Comparison of ENCODE assay signal across 19 cellular contexts in the genomic region with DNA sequence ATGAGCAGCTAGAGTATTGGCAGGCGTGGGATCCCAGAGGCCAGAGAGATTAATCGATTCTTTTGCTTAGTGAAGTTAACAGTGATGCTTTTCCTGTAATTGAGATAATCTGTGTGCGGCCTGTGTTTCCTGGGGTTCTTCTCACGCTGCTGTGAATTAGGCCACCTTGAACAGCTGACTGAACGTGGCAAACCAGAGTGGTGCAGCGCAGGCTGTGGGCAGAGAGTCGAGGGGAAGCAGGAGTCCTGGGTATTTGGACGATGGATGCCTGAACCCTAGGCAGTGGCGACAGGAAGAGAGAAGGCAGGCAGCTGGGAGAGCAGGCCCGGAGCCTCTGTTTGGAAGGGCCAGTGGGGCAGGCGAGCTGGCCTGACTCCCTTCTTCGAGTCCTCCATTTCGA. TPM values are rescaled to one million over a fixed set of nuclear protein-coding genes. Genes with fewer than 3 reads are reported as not detected.
DNase-seq lines count a peak whose midpoint lies in the region; ATAC-seq and TF ChIP-seq lines count a peak whose summit lies in the region.
"Had no signal": no experiment of that assay in that cellular context is flagged by ENCODE, and none has a peak within 500 bp of the region (broad histone marks: within the 10 kb centered on the region; RNA-seq: fewer than 3 reads in every experiment).

No MANE protein-coding gene starts in this region.

- H3K36me3 ChIP-seq in heart left ventricle (no peaks in the 10 kb centered on the region), WERI-Rb-1 (no peaks in the 10 kb centered on the region), adrenal gland (replicated peaks in 1 of 2) (no peaks in the 10 kb centered on the region)
- H3K36me3 ChIP-seq: BLaER1 had no signal

- intact Hi-C loops in heart left ventricle (cut with DNase I): no loop called here
- intact Hi-C loops in left cardiac atrium (cut with DNase I): no loop called here
- intact Hi-C loops in right cardiac atrium (cut with DNase I): no loop called here
- intact Hi-C loops in adrenal gland (cut with DNase I): no loop called here

- DNase-seq in heart left ventricle: no peak
- no peak for DNase-seq in left cardiac atrium
- peak; percentile 27 for DNase-seq in WERI-Rb-1
- DNase-seq in right cardiac atrium: no peak
- no peak for DNase-seq in adrenal gland
- no peak for DNase-seq in activated gamma-delta T cell treated with Interleukin-2 at 50 U/mL for 16 hours
- DNase-seq: 8988T; CD4-positive, alpha-beta memory T cell; DMS153; DMS79; GDM1; HFFc6 had no signal

- ATAC-seq in heart left ventricle (peak in 3 of 4 donors; percentile 5 to 36 (median 14)), left cardiac atrium (no peak), right cardiac atrium (no peak), HG03354 (IDR thresholded peaks at IDR 0.05; ENCODE audit: poor library complexity, severe bottlenecking, unreplicated experiment) (no peak)
- ATAC-seq: GM23338, HCT116, HepG2 had no signal

- H3K4me1 ChIP-seq in heart left ventricle: peaks cover 0 to 94% (median 37%) of the 10 kb centered on the region in 12 donors
- H3K4me1 ChIP-seq in right cardiac atrium (ENCODE audit: control insufficient read depth, insufficient read depth, low read length): peaks cover 5% of the 10 kb centered on the region
- H3K4me1 ChIP-seq in adrenal gland (replicated peaks in 1 of 2): no peaks in the 10 kb centered on the region

- H3K27me3 ChIP-seq in heart left ventricle (no peaks in the 10 kb centered on the region), WERI-Rb-1 (ENCODE audit: insufficient read depth, low read depth, severe bottlenecking) (no peaks in the 10 kb centered on the region), right cardiac atrium (ENCODE audit: control insufficient read depth, insufficient read depth) (no peaks in the 10 kb centered on the region), adrenal gland (no peaks in the 10 kb centered on the region)
- H3K27me3 ChIP-seq: BLaER1 had no signal

- no peak overlapping the region for H3K4me3 ChIP-seq in heart left ventricle
- no peak overlapping the region for H3K4me3 ChIP-seq in WERI-Rb-1 (ENCODE audit: low read depth, low read length)
- H3K4me3 ChIP-seq in right cardiac atrium (ENCODE audit: low read length): no peak overlapping the region
- H3K4me3 ChIP-seq in adrenal gland: no peak overlapping the region
- H3K4me3 ChIP-seq: BLaER1, GM23338 had no signal

- H3K9me3 ChIP-seq in heart left ventricle (no peaks in the 10 kb centered on the region), WERI-Rb-1 (ENCODE audit: severe bottlenecking) (no peaks in the 10 kb centered on the region), right cardiac atrium (ENCODE audit: control insufficient read depth, low read length) (no peaks in the 10 kb centered on the region), adrenal gland (replicated peaks in 1 of 3) (no peaks in the 10 kb centered on the region)
- H3K9me3 ChIP-seq: BLaER1 had no signal

- peak overlapping the region in 9 of 12 donors; percentile 4 to 60 (median 37) for H3K27ac ChIP-seq in heart left ventricle
- H3K27ac ChIP-seq in WERI-Rb-1: no peak overlapping the region
- H3K27ac ChIP-seq in right cardiac atrium (ENCODE audit: low read length): peak overlapping the region; percentile 78
- H3K27ac ChIP-seq in adrenal gland: no peak overlapping the region
- H3K27ac ChIP-seq: BLaER1 had no signal

- TF ChIP-seq CTCF in heart left ventricle (IDR thresholded peaks at IDR 0.05): no peak
- TF ChIP-seq CTCF in WERI-Rb-1 (IDR thresholded peaks at IDR 0.05; ENCODE audit: low read depth, low read length): no peak
- no peak for TF ChIP-seq CTCF in adrenal gland (IDR thresholded peaks at IDR 0.05)

- WGBS in heart left ventricle, 4 donors: 45 to 47% (median 45%) methylated on average over 13 of the region's 13 CpGs
- WGBS in right cardiac atrium: 53% methylated on average over 13 of the region's 13 CpGs
- 75 to 82% (median 76%) methylated on average over 13 of the region's 13 CpGs for WGBS in adrenal gland, 4 donors

- TF ChIP-seq POLR2A in heart left ventricle (IDR thresholded peaks at IDR 0.05): no peak
- TF ChIP-seq POLR2A in adrenal gland (IDR thresholded peaks at IDR 0.05): no peak

RNA-seq across cellular contexts. Expression of a gene that starts 51.7 kb away (rescaled TPM):
- total RNA-seq in heart left ventricle (1,000 to 10,000 TPM in 1 of 9 donors, 100 to 1,000 TPM in 8; 408 to 1,319 (median 822) TPM), left cardiac atrium (100 to 1,000 TPM; 433 to 446 TPM), right cardiac atrium (100 to 1,000 TPM; 479 to 716 (median 511) TPM), adrenal gland (under 1 TPM in 7 of 8 donors, not detected in 1; 0.07 to 0.63 (median 0.09) TPM)
- polyA plus RNA-seq in heart left ventricle (100 to 1,000 TPM in 1 of 2 donors, 10 to 100 TPM in 1; 77.7 to 144 TPM), right cardiac atrium (166 TPM), adrenal gland (under 1 TPM; 0.18 to 0.51 (median 0.40) TPM)
- total RNA-seq: CD4-positive, alpha-beta memory T cell; HepG2 had no signal
- polyA plus RNA-seq: AG04450; CD14-positive monocyte; CD4-positive, alpha-beta memory T cell; HepG2 had no signal

Comparison
In these comparisons a context has a peak if more than half of its experiments do, and no peak if none do; other contexts are left out.
1. ATAC-seq: peak in heart left ventricle (3 of 4); none in left cardiac atrium (0 of 2), right cardiac atrium (0 of 2) and HG03354 (single experiment).
2. H3K27ac ChIP-seq: peak in heart left ventricle (9 of 12) and right cardiac atrium (single experiment); none in WERI-Rb-1 (single experiment) and adrenal gland (0 of 5).
3. RNA of a gene that starts 51.7 kb away (total RNA-seq): 408 to 1,319 TPM in heart left ventricle, 479 to 716 TPM in right cardiac atrium and 433 to 446 TPM in left cardiac atrium; 0.07 to 0.63 TPM in adrenal gland; every median in the first group is over 100 times any median in the second.